Comparison of ENCODE assay signal across 12 cellular contexts in the genomic region with DNA sequence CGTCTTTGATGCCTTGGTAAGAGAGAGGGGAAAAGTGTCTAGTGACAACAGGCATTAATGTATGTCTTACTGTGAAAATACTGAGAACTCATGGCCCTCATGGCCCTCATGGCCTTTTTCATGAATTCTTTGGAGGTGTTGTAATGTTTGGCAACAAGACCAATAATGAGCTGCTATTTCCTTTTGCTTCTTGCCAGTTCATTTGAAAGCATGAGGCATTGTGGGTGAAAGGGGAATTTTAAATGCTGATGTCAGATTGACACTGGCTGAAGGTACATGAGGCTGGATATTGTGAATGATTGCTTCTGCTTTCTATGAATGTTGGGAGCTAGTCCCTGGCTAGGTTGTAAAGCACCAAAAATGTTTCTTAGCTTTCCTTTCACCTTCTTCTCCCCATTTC.
A peak's percentile ranks its signal among the peaks of the same experiment; 100 is the strongest.
DNase-seq lines count a peak whose midpoint lies in the region; ATAC-seq, FAIRE-seq and TF ChIP-seq lines count a peak whose summit lies in the region.
"Had no signal": no experiment of that assay in that cellular context is flagged by ENCODE, and none has a peak within 500 bp of the region (broad histone marks: within the 10 kb centered on the region; RNA-seq: fewer than 3 reads in every experiment).

No MANE protein-coding gene starts in this region.

- ATAC-seq in IMR-90 (ENCODE audit: low read depth): peak; percentile 42
- no peak for ATAC-seq in memory B cell (ENCODE audit: low read depth)
- no peak for ATAC-seq in left ventricle myocardium superior
- ATAC-seq in mucosa of descending colon: no peak

- H3K18ac ChIP-seq in IMR-90 (ENCODE audit: low read depth, low read length): peak overlapping the region; percentile 67; the same call in 1 of the 2 replicates

- no peak for FAIRE-seq in bronchial epithelial cell (lab: Jason Lieb, UNC)
- FAIRE-seq: TTC549 had no signal

- peak overlapping the region; percentile 67 for H2BK20ac ChIP-seq in IMR-90 (ENCODE audit: low read depth, low read length)

- H4K5ac ChIP-seq in IMR-90 (ENCODE audit: low read depth, low read length): no peak overlapping the region; the same call in 1 of the 2 replicates

- H3K27me3 ChIP-seq in BJ (ENCODE audit: control insufficient read depth, insufficient read depth, low read length) (no peaks in the 10 kb centered on the region), IMR-90 (ENCODE audit: control insufficient read depth, insufficient read depth, low read length) (no peaks in the 10 kb centered on the region), bronchial epithelial cell (ENCODE audit: control insufficient read depth, insufficient read depth, low read length) (no peaks in the 10 kb centered on the region), tibial artery (no peaks in the 10 kb centered on the region)

- peak overlapping the region; percentile 19; the same call in 1 of the 2 replicates for H4K91ac ChIP-seq in IMR-90 (ENCODE audit: insufficient read depth, low read depth, low read length)

- no peak for TF ChIP-seq RAD21 in IMR-90 (IDR thresholded peaks at IDR 0.05; ENCODE audit: low read length)

- peak overlapping the region; percentile 79 for H2BK120ac ChIP-seq in IMR-90 (ENCODE audit: low read depth, low read length)

- peak overlapping the region; percentile 24 for H2BK5ac ChIP-seq in IMR-90 (ENCODE audit: low read depth, low read length, poor library complexity, severe bottlenecking)

- H3K9me1 ChIP-seq in IMR-90 (ENCODE audit: insufficient read depth, low read length): no peaks in the 10 kb centered on the region; the same call in none of the 2 replicates

- peak overlapping the region; percentile 61 for H2AK5ac ChIP-seq in IMR-90 (ENCODE audit: low read depth, low read length)

- H3K9me3 ChIP-seq in IMR-90 (ENCODE audit: control insufficient read depth, insufficient read depth, low read length): no peaks in the 10 kb centered on the region
- no peaks in the 10 kb centered on the region for H3K9me3 ChIP-seq in mucosa of descending colon
- H3K9me3 ChIP-seq in tibial artery: no peaks in the 10 kb centered on the region

- no peak overlapping the region; the same call in 1 of the 2 replicates for H3K23ac ChIP-seq in IMR-90 (ENCODE audit: low read depth, low read length)

- no peak overlapping the region for H3K9ac ChIP-seq in IMR-90 (ENCODE audit: low read depth, low read length)

- peak; percentile 35 for DNase-seq in BJ (ENCODE audit: low read depth)
- DNase-seq in IMR-90: peak; percentile 74
- DNase-seq in bronchial epithelial cell (ENCODE audit: low read depth): peak; percentile 81
- no peak for DNase-seq in memory B cell (ENCODE audit: low spot score in 2 of 2)
- no peak for DNase-seq in left ventricle myocardium superior
- no peak for DNase-seq in mucosa of descending colon
- DNase-seq in tibial artery: no peak
- no peak for DNase-seq in DMS 273 treated with DMSO at 0.1 percent for 48 hours (lab: John Stamatoyannopoulos, UW)
- DNase-seq: NCI-H1694 treated with DMSO at 0.1 percent for 48 hours; stimulated activated CD4-positive, alpha-beta T cell treated with anti-CD3 and anti-CD28 coated beads, Interleukin-1b, Interleukin-23, amount 100 ng/mL, for 48 hours; substantia nigra had no signal

- H3K4me3 ChIP-seq in BJ (ENCODE audit: low read depth, low read length) (no peak overlapping the region), IMR-90 (ENCODE audit: insufficient read depth, low read depth, low read length) (no peak overlapping the region), bronchial epithelial cell (ENCODE audit: low read depth, low read length) (no peak overlapping the region), mucosa of descending colon (no peak overlapping the region), tibial artery (no peak overlapping the region)

- dilution Hi-C loops in IMR-90 (cut with HindIII; ENCODE audit: low sequenced_read_pairs, unreplicated experiment): no loop called here

- CTCF ChIA-PET in BJ (lab: Yijun Ruan, JAX): interaction anchor here (2.3 to 2.6 kb wide), 2 partner anchors 9 to 264 kb away, joined by 7 to 10 read pairs; partner anchors contain the start of gene INSYN2B
- CTCF ChIA-PET in IMR-90 (lab: Yijun Ruan, JAX): interaction anchor here (0.6 to 1.5 kb wide), 3 partner anchors 8 to 264 kb away, joined by 3 to 4 read pairs (median 3); partner anchors contain the start of gene INSYN2B

- peak overlapping the region; percentile 1 for H3K27ac Mint-ChIP-seq in memory B cell

- H3K4me1 Mint-ChIP-seq in memory B cell: peaks cover 3% of the 10 kb centered on the region

- in situ Hi-C loops in IMR-90 (cut with MboI; ENCODE audit: low sequenced_read_pairs): no loop called here

- peaks cover 78% of the 10 kb centered on the region for H3K36me3 Mint-ChIP-seq in memory B cell

- WGBS in IMR-90 (ENCODE audit: extremely low coverage in 2 of 2, insufficient read length in 1 of 2), 2 experiments: no CpG with 5 or more reads among the region's 1 CpG

- no peaks in the 10 kb centered on the region for H3K79me1 ChIP-seq in IMR-90 (ENCODE audit: low read depth in 1 of 2, low read length in 2 of 2)

- POLR2A ChIA-PET in BJ (lab: Charles Lee) (no interaction called here), IMR-90 (lab: Charles Lee; ENCODE audit: unreplicated experiment) (interaction anchor here (0.6 kb wide), 1 partner anchor 874 kb away, joined by 10 read pairs; no protein-coding TSS in a partner anchor)

- H3K4me2 ChIP-seq in IMR-90 (ENCODE audit: low read depth, low read length): no peak overlapping the region

- peak overlapping the region; percentile 47; the same call in 2 of the 3 replicates for H2BK15ac ChIP-seq in IMR-90 (ENCODE audit: low read depth, low read length)

- H3K56ac ChIP-seq in IMR-90 (ENCODE audit: extremely low read depth, insufficient read depth, low read length): no peak overlapping the region

- no peaks in the 10 kb centered on the region for H3K36me3 ChIP-seq in BJ (ENCODE audit: control insufficient read depth, insufficient read depth, low read length)
- no peaks in the 10 kb centered on the region for H3K36me3 ChIP-seq in IMR-90 (ENCODE audit: control insufficient read depth, insufficient read depth, low read length)
- H3K36me3 ChIP-seq in bronchial epithelial cell (ENCODE audit: control insufficient read depth, insufficient read depth, low read length): no peaks in the 10 kb centered on the region
- H3K36me3 ChIP-seq in mucosa of descending colon (ENCODE audit: low read depth): no peaks in the 10 kb centered on the region
- H3K36me3 ChIP-seq in tibial artery: no peaks in the 10 kb centered on the region

- H3K4me1 ChIP-seq in IMR-90 (ENCODE audit: control insufficient read depth, insufficient read depth, low read length) (peaks cover 15% of the 10 kb centered on the region), mucosa of descending colon (ENCODE audit: low read depth) (no peaks in the 10 kb centered on the region), tibial artery (no peaks in the 10 kb centered on the region)

- intact Hi-C loops in IMR-90 (cut with micrococcal nuclease) (loop anchor here (5.0 kb wide), 1 partner anchor 51 kb away; no protein-coding TSS in a partner anchor), left ventricle myocardium superior (cut with micrococcal nuclease) (no loop called here), mucosa of descending colon (cut with DNase I, micrococcal nuclease) (no loop called here), tibial artery (cut with DNase I; ENCODE audit: low total_unique reads) (no loop called here)

- TF ChIP-seq POLR2A in IMR-90 (IDR thresholded peaks at IDR 0.05; ENCODE audit: low read depth, low read length): no peak

- no peak overlapping the region for H2AK9ac ChIP-seq in IMR-90 (replicated peaks; ENCODE audit: low read depth, low read length, poor library complexity)

- TF ChIP-seq CTCF in BJ (IDR thresholded peaks at IDR 0.05; ENCODE audit: insufficient read depth, low read depth, low read length): no peak
- no peak for TF ChIP-seq CTCF in IMR-90 (conservative IDR thresholded peaks at IDR 0.05; ENCODE audit: low read depth, low read length)
- TF ChIP-seq CTCF in bronchial epithelial cell (IDR thresholded peaks at IDR 0.05; ENCODE audit: insufficient read depth, low read length, severe bottlenecking): no peak
- no peak for TF ChIP-seq CTCF in mucosa of descending colon (IDR thresholded peaks at IDR 0.05)
- no peak for TF ChIP-seq CTCF in tibial artery (IDR thresholded peaks at IDR 0.05)

- H4K20me1 ChIP-seq in IMR-90 (ENCODE audit: insufficient read depth, low read length): no peaks in the 10 kb centered on the region; the same call in 1 of the 2 replicates

- H3K27ac ChIP-seq in IMR-90 (ENCODE audit: insufficient read depth, low read length) (no peak overlapping the region), tibial artery (no peak overlapping the region)

- H3K14ac ChIP-seq in IMR-90 (replicated peaks; ENCODE audit: low read depth, low read length): peak overlapping the region; percentile 48

- H3K27me3 Mint-ChIP-seq in memory B cell: no peaks in the 10 kb centered on the region

- H2AFZ ChIP-seq in IMR-90 (replicated peaks; ENCODE audit: low read length, poor library complexity): no peak overlapping the region

- BruUV-seq in IMR-90 (replicated peaks; lab: Mats Ljungman, UMichigan): no TSS peak

- H3K4me3 Mint-ChIP-seq in memory B cell: no peak overlapping the region

- peak overlapping the region; percentile 18 to 31; a peak in 3 of 4 replicates for H4K8ac ChIP-seq in IMR-90 (ENCODE audit: low read depth in 2 of 2, low read length in 2 of 2)

- peak overlapping the region; percentile 54; the same call in 1 of the 2 replicates for H3K4ac ChIP-seq in IMR-90 (ENCODE audit: low read depth, low read length)

- H3K9me3 Mint-ChIP-seq in memory B cell: peaks cover 2% of the 10 kb centered on the region

TF ChIP-seq in IMR-90, 13 proteins besides CTCF, POLR2A, EP300 and RAD21 (continues in another document):
- TF ChIP-seq RCOR1 (IDR thresholded peaks at IDR 0.05; ENCODE audit: insufficient replicate concordance, low read length) (no peak), MAFK (IDR thresholded peaks at IDR 0.05; ENCODE audit: low read depth, low read length) (no peak), ELK1 (IDR thresholded peaks at IDR 0.05; ENCODE audit: borderline replicate concordance, low read depth, low read length) (no peak), USF2 (IDR thresholded peaks at IDR 0.05; ENCODE audit: low read depth, low read length) (no peak)

Comparison
In these comparisons a context has a peak if more than half of its experiments do, and no peak if none do; other contexts are left out.
1. DNase-seq: peak in BJ (single experiment), IMR-90 (single experiment) and bronchial epithelial cell (single experiment); none in memory B cell (0 of 2), left ventricle myocardium superior (single experiment), mucosa of descending colon (0 of 3), tibial artery (0 of 2) and DMS 273 treated with DMSO at 0.1 percent for 48 hours (single experiment).